In genomic region chr9:68780735-68781134, GRCh38 we compare ENCODE assay signal across 8 cellular contexts.
DNase-seq lines count a peak whose midpoint lies in the region; ATAC-seq, FAIRE-seq and TF ChIP-seq lines count a peak whose summit lies in the region.

No MANE protein-coding gene starts in this region.

- H3K4me3 ChIP-seq in AG09309 (ENCODE audit: control insufficient read depth, low read depth, low read length) (peak overlapping the region; percentile 74), HL-60 (replicated peaks; ENCODE audit: insufficient read depth, low read length) (peak overlapping the region; percentile 88), body of pancreas (peak overlapping the region; percentile 53 to 83), mesodermal cell (ENCODE audit: extremely low read depth, insufficient read depth, low read length, poor library complexity, severe bottlenecking) (peak overlapping the region; percentile 71)

- no peaks in the 10 kb centered on the region for H3K9me3 Mint-ChIP-seq in glutamatergic neuron (ENCODE audit: unreplicated experiment)

- H3K36me3 Mint-ChIP-seq in glutamatergic neuron (ENCODE audit: unreplicated experiment): no peaks in the 10 kb centered on the region

- intact Hi-C loops in body of pancreas (cut with DNase I): no loop called here

- no peaks in the 10 kb centered on the region for H3K27me3 ChIP-seq in HL-60 (ENCODE audit: insufficient read depth, poor library complexity, severe bottlenecking)
- no peaks in the 10 kb centered on the region for H3K27me3 ChIP-seq in body of pancreas

- ATAC-seq in body of pancreas (no peak), GM21717 (IDR thresholded peaks at IDR 0.05; ENCODE audit: unreplicated experiment) (no peak)

- TF ChIP-seq CTCF in AG09309 (IDR thresholded peaks at IDR 0.05; ENCODE audit: control insufficient read depth, insufficient read depth, low read depth, low read length, missing control alignments) (no peak), HL-60 (IDR thresholded peaks at IDR 0.05; ENCODE audit: insufficient read depth, low read length) (no peak), body of pancreas (IDR thresholded peaks at IDR 0.05) (no peak), glutamatergic neuron (IDR thresholded peaks at IDR 0.05; ENCODE audit: partially characterized antibody, unreplicated experiment) (no peak)

- TF ChIP-seq POLR2A in body of pancreas (IDR thresholded peaks at IDR 0.05): no peak

- no peak for FAIRE-seq in RCC 7860 (lab: Jason Lieb, UNC)

- no peak overlapping the region for H3K27ac Mint-ChIP-seq in glutamatergic neuron (ENCODE audit: unreplicated experiment)

- 3 to 5% methylated on average over 7 of the region's 7 CpGs for WGBS in body of pancreas, 2 donors
- 29 to 35% methylated on average over 3 to 4 of the region's 7 CpGs for WGBS in mesodermal cell (ENCODE audit: insufficient coverage in 2 of 2), 2 experiments

- peaks cover 4% of the 10 kb centered on the region for H3K4me1 Mint-ChIP-seq in glutamatergic neuron (ENCODE audit: low read depth, unreplicated experiment)

- H3K27ac ChIP-seq in HL-60 (replicated peaks) (no peak overlapping the region; the same call in 1 of the 2 replicates), body of pancreas (peak overlapping the region; percentile 59 to 95 (median 86)), mesodermal cell (ENCODE audit: low read depth, low read length, severe bottlenecking) (no peak overlapping the region)

- DNase-seq in AG09309 (ENCODE audit: low read depth): no peak
- DNase-seq in HL-60 (ENCODE audit: low read depth in 1 of 2, low spot score in 1 of 2): no peak
- peak in 1 of 4 donors; percentile 7 for DNase-seq in body of pancreas
- no peak for DNase-seq in glutamatergic neuron
- DNase-seq in RCC 7860 (ENCODE audit: low spot score): no peak
- DNase-seq in midbrain (lab: John Stamatoyannopoulos, UW): no peak

- no peaks in the 10 kb centered on the region for H3K36me3 ChIP-seq in body of pancreas (replicated peaks in 1 of 2; ENCODE audit: insufficient read depth in 1 of 2, low read depth in 2 of 2)
- H3K36me3 ChIP-seq in mesodermal cell (ENCODE audit: control insufficient read depth, insufficient read depth, low read length): no peaks in the 10 kb centered on the region

- H3K4me1 ChIP-seq in body of pancreas (peaks cover 58% of the 10 kb centered on the region), mesodermal cell (ENCODE audit: control insufficient read depth, insufficient read depth, low read length, poor library complexity, severe bottlenecking) (peaks cover 3% of the 10 kb centered on the region)

- H3K9me3 ChIP-seq in body of pancreas: no peaks in the 10 kb centered on the region
- H3K9me3 ChIP-seq in mesodermal cell (ENCODE audit: control insufficient read depth, low read length): no peaks in the 10 kb centered on the region

- H3K27me3 Mint-ChIP-seq in glutamatergic neuron (ENCODE audit: unreplicated experiment): no peaks in the 10 kb centered on the region

- no peak overlapping the region for H3K4me3 Mint-ChIP-seq in glutamatergic neuron (ENCODE audit: unreplicated experiment)

Comparison
In these comparisons a context has a peak if more than half of its experiments do, and no peak if none do; other contexts are left out.
1. H3K27ac ChIP-seq: peak in body of pancreas (4 of 4); none in HL-60 (single experiment) and mesodermal cell (single experiment).
2. Peak in every context shown above with its lines, with median percentiles within 50 percentile points of each other: H3K4me3 ChIP-seq.